Comparison of ENCODE assay signal across 1 cellular context in genomic region chr16:31713071-31713944, GRCh38.
A peak's percentile ranks its signal among the peaks of the same experiment; 100 is the strongest.
TF ChIP-seq lines count a peak whose summit lies in the region.

No MANE protein-coding gene starts in this region.

TF ChIP-seq in K562, 482 proteins besides CTCF, POLR2A, EP300 and RAD21 (continued from another document and continues in another):
- TF ChIP-seq CHD7 (IDR thresholded peaks at IDR 0.05; ENCODE audit: low read depth, low read length) (no peak), HOXB6 (CRISPR knock-in tag; IDR thresholded peaks at IDR 0.05; ENCODE audit: borderline replicate concordance) (no peak), ELF1 (tag; IDR thresholded peaks at IDR 0.05) (peak; percentile 94), MED1 (CRISPR knock-in tag; IDR thresholded peaks at IDR 0.05; ENCODE audit: borderline replicate concordance) (no peak), ASH1L (IDR thresholded peaks at IDR 0.05; ENCODE audit: borderline replicate concordance, low read depth, partially characterized antibody) (peak; percentile 87), ZNF121 (CRISPR knock-in tag; conservative IDR thresholded peaks at IDR 0.05) (no peak), ZNF583 (CRISPR knock-in tag; IDR thresholded peaks at IDR 0.05) (no peak), EWSR1 (IDR thresholded peaks at IDR 0.05; ENCODE audit: borderline replicate concordance, low read depth, partially characterized antibody) (no peak), IFI16 (CRISPR knock-in tag; IDR thresholded peaks at IDR 0.05) (no peak), CREM (IDR thresholded peaks at IDR 0.05; ENCODE audit: low read depth) (no peak), YBX1 (IDR thresholded peaks at IDR 0.05) (no peak), NCOA6 (IDR thresholded peaks at IDR 0.05) (no peak), SAP30 (IDR thresholded peaks at IDR 0.05; ENCODE audit: borderline replicate concordance, insufficient read depth, low read depth, low read length, poor library complexity, severe bottlenecking) (peak; percentile 80), PCBP2 (IDR thresholded peaks at IDR 0.05; ENCODE audit: low read depth, low read length, poor library complexity, severe bottlenecking) (no peak), TAF1 (IDR thresholded peaks at IDR 0.05; ENCODE audit: control insufficient read depth, extremely low read depth, insufficient read depth, low read length, severe bottlenecking) (peak; percentile 97), ESRRA (IDR thresholded peaks at IDR 0.05; ENCODE audit: borderline replicate concordance, low read depth) (peak; percentile 39), ELF2 (CRISPR knock-in tag; IDR thresholded peaks at IDR 0.05) (peak; percentile 88), NUFIP1 (IDR thresholded peaks at IDR 0.05; ENCODE audit: partially characterized antibody) (no peak), BRF2 (IDR thresholded peaks at IDR 0.05; ENCODE audit: borderline replicate concordance, insufficient read depth, insufficient read length) (no peak), MXI1 (IDR thresholded peaks at IDR 0.05; ENCODE audit: low read depth, low read length) (no peak), ZSCAN29 (IDR thresholded peaks at IDR 0.05) (no peak), ZNF398 (CRISPR knock-in tag; IDR thresholded peaks at IDR 0.05) (no peak), ZBTB26 (CRISPR knock-in tag; IDR thresholded peaks at IDR 0.05) (no peak), EGR1 (conservative IDR thresholded peaks at IDR 0.05) (no peak; the same call in 1 of the 2 replicates), SPI1 (IDR thresholded peaks at IDR 0.05; ENCODE audit: borderline replicate concordance, low read depth, low read length) (no peak), CBX3 (IDR thresholded peaks at IDR 0.05; ENCODE audit: borderline replicate concordance in 1 of 2, low read length in 2 of 2) (no peak), COPS2 (conservative IDR thresholded peaks at IDR 0.05) (no peak), SMARCC2 (IDR thresholded peaks at IDR 0.05; ENCODE audit: low read depth) (no peak), ZNF561 (CRISPR knock-in tag; conservative IDR thresholded peaks at IDR 0.05) (0 out of 2 replicates have a peak, but pooled peaks have one; percentile 56), ETS2 (tag; IDR thresholded peaks at IDR 0.05; ENCODE audit: borderline replicate concordance, poor library complexity, severe bottlenecking) (no peak), OTX1 (CRISPR knock-in tag; IDR thresholded peaks at IDR 0.05) (peak; percentile 84; the same call in 1 of the 2 replicates), TRIM28 (IDR thresholded peaks at IDR 0.05) (no peak), ZNF592 (IDR thresholded peaks at IDR 0.05) (no peak), ZNF263 (CRISPR knock-in tag; IDR thresholded peaks at IDR 0.05; ENCODE audit: borderline replicate concordance) (no peak), ADNP (tag; IDR thresholded peaks at IDR 0.05) (no peak)
